Comparison of ENCODE assay signal across 20 cellular contexts in genomic region chr7:128450913-128451312, GRCh38. TPM values are rescaled to one million over a fixed set of nuclear protein-coding genes. Genes with fewer than 3 reads are reported as not detected.
DNase-seq lines count a peak whose midpoint lies in the region; ATAC-seq and TF ChIP-seq lines count a peak whose summit lies in the region.
"Had no signal": no experiment of that assay in that cellular context is flagged by ENCODE, and none has a peak within 500 bp of the region (broad histone marks: within the 10 kb centered on the region; RNA-seq: fewer than 3 reads in every experiment).

No MANE protein-coding gene starts in this region.

- POLR2A ChIA-PET in activated CD8-positive, alpha-beta T cell treated with anti-CD3 and anti-CD28 coated beads for 36 hours (lab: Charles Lee), result no interaction called here
- POLR2A ChIA-PET in activated CD8-positive, alpha-beta T cell treated with anti-CD3 and anti-CD28 coated beads, Interleukin-2, amount 10 ng/mL, durations not matched to agents 7 days and 5 days (lab: Charles Lee), result no interaction called here

- 88 to 95% (median 93%) methylated on average over 5 of the region's 5 CpGs for WGBS in adipose tissue, 3 donors

- peak overlapping the region; percentile 65 for H3K27ac ChIP-seq in adipose tissue (ENCODE audit: low read depth, low read length)

- CTCF ChIA-PET in activated CD8-positive, alpha-beta T cell treated with anti-CD3 and anti-CD28 coated beads for 36 hours (lab: Charles Lee), result interaction anchor here (2.6 to 5.6 kb wide), 2 partner anchors 10 to 23 kb away, joined by 11 to 85 read pairs; no protein-coding TSS in a partner anchor
- CTCF ChIA-PET in activated CD8-positive, alpha-beta T cell treated with anti-CD3 and anti-CD28 coated beads, Interleukin-2, amount 10 ng/mL, durations not matched to agents 7 days and 5 days (lab: Charles Lee), result interaction anchor here (1.2 to 4.1 kb wide), 2 partner anchors 19 to 24 kb away, joined by 3 to 40 read pairs; no protein-coding TSS in a partner anchor

- peaks cover 61% of the 10 kb centered on the region for H3K4me1 Mint-ChIP-seq in activated CD8-positive, alpha-beta T cell treated with anti-CD3 and anti-CD28 coated beads for 36 hours (ENCODE audit: low read depth)
- peaks cover 27% of the 10 kb centered on the region for H3K4me1 Mint-ChIP-seq in activated CD8-positive, alpha-beta T cell treated with anti-CD3 and anti-CD28 coated beads, Interleukin-2, amount 10 ng/mL, durations not matched to agents 7 days and 5 days (ENCODE audit: low read depth)
- peaks cover 68% of the 10 kb centered on the region for H3K4me1 Mint-ChIP-seq in stimulated activated naive CD8-positive, alpha-beta T cell treated with anti-CD3 and anti-CD28 coated beads, Interleukin-15, Interleukin-2, amounts not matched to agents 100 ng/mL and 50 ng/mL, for 24 hours (ENCODE audit: low read depth)

- intact Hi-C loops in activated CD8-positive, alpha-beta T cell treated with anti-CD3 and anti-CD28 coated beads for 36 hours (cut with micrococcal nuclease), result loop anchor here (10.0 kb wide), 1 partner anchor 46 kb away; the partner anchor contains the start of gene IMPDH1

- TF ChIP-seq CTCF in activated CD8-positive, alpha-beta T cell treated with anti-CD3 and anti-CD28 coated beads for 36 hours (IDR thresholded peaks at IDR 0.05), result no peak

- DNase-seq in activated CD8-positive, alpha-beta T cell treated with anti-CD3 and anti-CD28 coated beads for 36 hours, result no peak
- no peak for DNase-seq in activated CD8-positive, alpha-beta T cell treated with anti-CD3 and anti-CD28 coated beads, Interleukin-2, amount 10 ng/mL, durations not matched to agents 7 days and 5 days
- DNase-seq in stimulated activated naive CD8-positive, alpha-beta T cell treated with anti-CD3 and anti-CD28 coated beads, Interleukin-15, Interleukin-2, amounts not matched to agents 100 U/mL and 50 U/mL, for 24 hours, result no peak
- no peak for DNase-seq in cortex of kidney (lab: John Stamatoyannopoulos, UW)
- DNase-seq: CD8-positive, alpha-beta T cell; DMS53; EL; HFFc6; KG1; NCI-H1417; NCI-H187; NCI-H2107; NCI-H510A; NCI-H774; RPMI8226 had no signal

- H3K9me3 Mint-ChIP-seq in activated CD8-positive, alpha-beta T cell treated with anti-CD3 and anti-CD28 coated beads for 36 hours, result no peaks in the 10 kb centered on the region
- no peaks in the 10 kb centered on the region for H3K9me3 Mint-ChIP-seq in activated CD8-positive, alpha-beta T cell treated with anti-CD3 and anti-CD28 coated beads, Interleukin-2, amount 10 ng/mL, durations not matched to agents 7 days and 5 days (ENCODE audit: insufficient read depth)
- no peaks in the 10 kb centered on the region for H3K9me3 Mint-ChIP-seq in stimulated activated naive CD8-positive, alpha-beta T cell treated with anti-CD3 and anti-CD28 coated beads, Interleukin-15, Interleukin-2, amounts not matched to agents 100 ng/mL and 50 ng/mL, for 24 hours
- H3K9me3 Mint-ChIP-seq: CD8-positive, alpha-beta T cell; HFFc6 had no signal

- ATAC-seq in activated CD8-positive, alpha-beta T cell treated with anti-CD3 and anti-CD28 coated beads for 36 hours, result no peak
- ATAC-seq in activated CD8-positive, alpha-beta T cell treated with anti-CD3 and anti-CD28 coated beads, Interleukin-2, amount 10 ng/mL, durations not matched to agents 7 days and 5 days, result no peak
- no peak for ATAC-seq in stimulated activated naive CD8-positive, alpha-beta T cell treated with anti-CD3 and anti-CD28 coated beads, Interleukin-15, Interleukin-2, amounts not matched to agents 100 U/mL and 50 U/mL, for 24 hours
- ATAC-seq in GM19397 (IDR thresholded peaks at IDR 0.05; ENCODE audit: unreplicated experiment) (no peak), HG03280 (IDR thresholded peaks at IDR 0.05; ENCODE audit: unreplicated experiment) (no peak)
- ATAC-seq: CD8-positive, alpha-beta T cell; HepG2 had no signal

- peaks cover 13% of the 10 kb centered on the region for H3K27me3 Mint-ChIP-seq in activated CD8-positive, alpha-beta T cell treated with anti-CD3 and anti-CD28 coated beads for 36 hours
- H3K27me3 Mint-ChIP-seq in activated CD8-positive, alpha-beta T cell treated with anti-CD3 and anti-CD28 coated beads, Interleukin-2, amount 10 ng/mL, durations not matched to agents 7 days and 5 days (ENCODE audit: low read depth), result peaks cover 9% of the 10 kb centered on the region
- peaks cover 8% of the 10 kb centered on the region for H3K27me3 Mint-ChIP-seq in stimulated activated naive CD8-positive, alpha-beta T cell treated with anti-CD3 and anti-CD28 coated beads, Interleukin-15, Interleukin-2, amounts not matched to agents 100 ng/mL and 50 ng/mL, for 24 hours

- peak overlapping the region; percentile 64 for H3K27ac Mint-ChIP-seq in activated CD8-positive, alpha-beta T cell treated with anti-CD3 and anti-CD28 coated beads for 36 hours
- H3K27ac Mint-ChIP-seq in activated CD8-positive, alpha-beta T cell treated with anti-CD3 and anti-CD28 coated beads, Interleukin-2, amount 10 ng/mL, durations not matched to agents 7 days and 5 days, result no peak overlapping the region
- peak overlapping the region; percentile 71 for H3K27ac Mint-ChIP-seq in stimulated activated naive CD8-positive, alpha-beta T cell treated with anti-CD3 and anti-CD28 coated beads, Interleukin-15, Interleukin-2, amounts not matched to agents 100 ng/mL and 50 ng/mL, for 24 hours
- H3K27ac Mint-ChIP-seq: CD8-positive, alpha-beta T cell; HFFc6 had no signal

- H3K36me3 Mint-ChIP-seq in activated CD8-positive, alpha-beta T cell treated with anti-CD3 and anti-CD28 coated beads for 36 hours (ENCODE audit: low read depth), result peaks cover 4% of the 10 kb centered on the region
- no peaks in the 10 kb centered on the region for H3K36me3 Mint-ChIP-seq in activated CD8-positive, alpha-beta T cell treated with anti-CD3 and anti-CD28 coated beads, Interleukin-2, amount 10 ng/mL, durations not matched to agents 7 days and 5 days (ENCODE audit: low read depth)
- H3K36me3 Mint-ChIP-seq in stimulated activated naive CD8-positive, alpha-beta T cell treated with anti-CD3 and anti-CD28 coated beads, Interleukin-15, Interleukin-2, amounts not matched to agents 100 ng/mL and 50 ng/mL, for 24 hours (ENCODE audit: low read depth), result no peaks in the 10 kb centered on the region

- H3K4me3 Mint-ChIP-seq in activated CD8-positive, alpha-beta T cell treated with anti-CD3 and anti-CD28 coated beads for 36 hours, result peak overlapping the region; percentile 60
- no peak overlapping the region for H3K4me3 Mint-ChIP-seq in activated CD8-positive, alpha-beta T cell treated with anti-CD3 and anti-CD28 coated beads, Interleukin-2, amount 10 ng/mL, durations not matched to agents 7 days and 5 days
- peak overlapping the region; percentile 50 for H3K4me3 Mint-ChIP-seq in stimulated activated naive CD8-positive, alpha-beta T cell treated with anti-CD3 and anti-CD28 coated beads, Interleukin-15, Interleukin-2, amounts not matched to agents 100 ng/mL and 50 ng/mL, for 24 hours
- H3K4me3 Mint-ChIP-seq: CD8-positive, alpha-beta T cell; HFFc6 had no signal

RNA-seq across cellular contexts. Expression of gene HILPDA, which starts 4.8 kb away (rescaled TPM):
- total RNA-seq in activated CD8-positive, alpha-beta T cell treated with anti-CD3 and anti-CD28 coated beads for 36 hours, result 100 to 1,000 TPM; 344 to 362 TPM
- total RNA-seq in activated CD8-positive, alpha-beta T cell treated with anti-CD3 and anti-CD28 coated beads, Interleukin-2, amount 10 ng/mL, durations not matched to agents 7 days and 5 days, result 10 to 100 TPM; 24.1 to 26.2 TPM
- 100 to 1,000 TPM in 1 of 3 donors, 10 to 100 TPM in 1, 1 to 10 TPM in 1; 9.0 to 136 (median 39.7) TPM for polyA plus RNA-seq in adipose tissue

RNA-seq across cellular contexts. Expression of gene METTL2B, which starts 25.6 kb away (rescaled TPM):
- 10 to 100 TPM; 38.9 to 45.6 TPM for total RNA-seq in activated CD8-positive, alpha-beta T cell treated with anti-CD3 and anti-CD28 coated beads for 36 hours
- total RNA-seq in activated CD8-positive, alpha-beta T cell treated with anti-CD3 and anti-CD28 coated beads, Interleukin-2, amount 10 ng/mL, durations not matched to agents 7 days and 5 days, result 10 to 100 TPM; 29.2 to 32.2 TPM
- 10 to 100 TPM in 1 of 3 donors, 1 to 10 TPM in 2; 6.9 to 16.1 (median 8.4) TPM for polyA plus RNA-seq in adipose tissue

RNA-seq across cellular contexts. Expression of gene IMPDH1, which starts 41.1 kb away (rescaled TPM):
- 10 to 100 TPM; 60.5 to 68.1 TPM for total RNA-seq in activated CD8-positive, alpha-beta T cell treated with anti-CD3 and anti-CD28 coated beads for 36 hours
- total RNA-seq in activated CD8-positive, alpha-beta T cell treated with anti-CD3 and anti-CD28 coated beads, Interleukin-2, amount 10 ng/mL, durations not matched to agents 7 days and 5 days, result 10 to 100 TPM; 75.3 to 80.8 TPM
- polyA plus RNA-seq in adipose tissue, result 100 to 1,000 TPM in 1 of 3 donors, 10 to 100 TPM in 2; 34.8 to 201 (median 81.2) TPM

Comparison
In these comparisons a context has a peak if more than half of its experiments do, and no peak if none do; other contexts are left out.
1. RNA of gene HILPDA, which starts 4.8 kb away (total RNA-seq): 344 to 362 TPM in activated CD8-positive, alpha-beta T cell treated with anti-CD3 and anti-CD28 coated beads for 36 hours; 24.1 to 26.2 TPM in activated CD8-positive, alpha-beta T cell treated with anti-CD3 and anti-CD28 coated beads, Interleukin-2, amount 10 ng/mL, durations not matched to agents 7 days and 5 days; every median in the first group is over 10 times any median in the second.